ENCODE assay signal across 8 cellular contexts in the genomic region with DNA sequence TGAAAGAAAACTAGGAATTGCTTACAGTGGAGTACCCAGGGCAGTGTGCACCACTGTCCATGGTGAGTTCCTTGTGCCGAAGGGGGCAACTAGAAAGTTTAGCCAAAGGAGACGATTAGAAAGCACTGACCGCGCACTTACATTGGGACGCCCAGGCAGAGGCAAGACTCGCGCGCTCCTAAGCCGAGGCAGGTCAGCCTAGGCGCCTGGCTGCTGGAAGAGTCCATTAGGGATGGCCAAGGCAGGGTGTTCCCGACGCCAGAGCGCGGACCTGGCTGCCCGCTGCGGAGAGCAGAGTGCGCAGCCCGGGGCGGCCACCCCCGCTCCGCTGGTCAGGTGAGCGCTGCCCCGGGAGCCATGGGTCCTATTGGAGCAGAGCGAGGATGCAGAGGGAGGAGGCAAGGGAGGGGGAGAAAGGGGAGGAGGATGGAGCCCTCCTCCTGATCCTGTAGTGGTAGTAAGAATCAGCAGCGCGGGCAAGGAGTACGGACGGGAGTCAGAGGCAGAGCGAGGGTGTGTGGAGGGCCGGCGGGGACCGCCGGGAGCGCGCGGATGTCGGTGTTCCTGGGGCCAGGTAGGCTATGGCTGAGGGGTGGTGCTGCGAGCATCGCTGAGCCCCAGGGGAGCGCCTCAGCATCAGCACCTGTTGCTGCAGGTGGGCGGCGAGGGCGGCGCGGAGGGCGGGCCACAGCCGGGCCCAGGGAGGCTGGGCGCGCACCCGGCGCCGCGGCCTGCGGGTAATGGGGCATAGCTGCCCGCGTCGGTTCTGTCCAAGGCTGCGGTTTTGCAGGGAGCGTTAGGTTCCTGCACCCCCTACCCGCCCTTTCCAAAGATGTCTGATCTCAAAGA. TPM values are rescaled to one million over a fixed set of nuclear protein-coding genes. Genes with fewer than 3 reads are reported as not detected.
DNase-seq lines count a peak whose midpoint lies in the region; ATAC-seq and TF ChIP-seq lines count a peak whose summit lies in the region.

ADGRV1 (plus strand) TSS at position 454 of the 849 bp plus-strand sequence; CDS start at position 553, 99 bp downstream.

- H3K27ac ChIP-seq in SK-N-SH (ENCODE audit: low read depth in 2 of 2, low read length in 1 of 2) (peak within 1 kb of the TSS in 1 of 2 experiments; percentile 77; a peak in 2 of 4 replicates), mesodermal cell (ENCODE audit: low read depth, low read length, severe bottlenecking) (no peak within 1 kb of the TSS), transverse colon (peak within 1 kb of the TSS; percentile 27 to 53 (median 43))

- no peak for TF ChIP-seq RAD21 in Ishikawa (IDR thresholded peaks at IDR 0.05; ENCODE audit: low read depth)
- no peak for TF ChIP-seq RAD21 in SK-N-SH (IDR thresholded peaks at IDR 0.05; ENCODE audit: low read length)

- H3K4me1 ChIP-seq in SK-N-SH (ENCODE audit: control insufficient read depth in 1 of 2, insufficient read depth in 2 of 2, low read depth in 1 of 2, low read length in 1 of 2): no peaks in the 10 kb centered on the region; a peak in 2 of 4 replicates
- H3K4me1 ChIP-seq in mesodermal cell (ENCODE audit: control insufficient read depth, insufficient read depth, low read length, poor library complexity, severe bottlenecking): no peaks in the 10 kb centered on the region
- peaks cover 0 to 20% (median 11%) of the 10 kb centered on the region in 4 donors for H3K4me1 ChIP-seq in transverse colon

- peak; percentile 64 for ATAC-seq in activated CD8-positive, alpha-beta memory T cell treated with anti-CD3 and anti-CD28 coated beads, Interleukin-2, amount 10 ng/mL, durations not matched to agents 7 days and 5 days
- no peak for ATAC-seq in GM21825 (IDR thresholded peaks at IDR 0.05; ENCODE audit: unreplicated experiment)

- no peak within 1 kb of the TSS for H3K9ac ChIP-seq in SK-N-SH

- DNase-seq in activated CD8-positive, alpha-beta memory T cell treated with anti-CD3 and anti-CD28 coated beads, Interleukin-2, amount 10 ng/mL, durations not matched to agents 7 days and 5 days: no peak
- DNase-seq in activated CD8-positive, alpha-beta memory T cell treated with anti-CD3 and anti-CD28 coated beads, Interleukin-2, amount 50 U/mL, for 4 hours: no peak
- peak; percentile 96 for DNase-seq in SK-N-SH
- DNase-seq in epithelial cell of esophagus (ENCODE audit: low read depth): peak; percentile 84
- peak; percentile 89 for DNase-seq in transverse colon

- TF ChIP-seq POLR2A in transverse colon (IDR thresholded peaks at IDR 0.05): peak; percentile 62

- H3K36me3 Mint-ChIP-seq in activated CD8-positive, alpha-beta memory T cell treated with anti-CD3 and anti-CD28 coated beads, Interleukin-2, amount 10 ng/mL, durations not matched to agents 7 days and 5 days: no peaks in the 10 kb centered on the region

- TF ChIP-seq CTCF in SK-N-SH (IDR thresholded peaks at IDR 0.05) (no peak), epithelial cell of esophagus (IDR thresholded peaks at IDR 0.05; ENCODE audit: insufficient read depth, low read depth, low read length, missing control alignments) (no peak), transverse colon (IDR thresholded peaks at IDR 0.05) (no peak)

- 2% methylated on average over 36 of the region's 60 CpGs for WGBS in SK-N-SH (ENCODE audit: low lambda C conversion rate)
- WGBS in mesodermal cell (ENCODE audit: insufficient coverage in 2 of 2), 2 experiments: 1% methylated on average over 28 to 34 of the region's 60 CpGs
- 3% methylated on average over 54 of the region's 60 CpGs; no CpG with 5 or more reads in 1 of the 2 donors for WGBS in transverse colon (ENCODE audit: low coverage in 1 of 2), 2 donors

- no peaks in the 10 kb centered on the region for H3K9me3 Mint-ChIP-seq in activated CD8-positive, alpha-beta memory T cell treated with anti-CD3 and anti-CD28 coated beads, Interleukin-2, amount 10 ng/mL, durations not matched to agents 7 days and 5 days (ENCODE audit: low read depth)

- POLR2A ChIA-PET in SK-N-SH (lab: Yijun Ruan, JAX): interaction anchor here (0.9 kb wide), 1 partner anchor 8 kb away, joined by 3 read pairs; no protein-coding TSS in a partner anchor

- H3K4me1 Mint-ChIP-seq in activated CD8-positive, alpha-beta memory T cell treated with anti-CD3 and anti-CD28 coated beads, Interleukin-2, amount 10 ng/mL, durations not matched to agents 7 days and 5 days: peaks cover 12% of the 10 kb centered on the region

- H3K27me3 ChIP-seq in SK-N-SH (ENCODE audit: insufficient read depth) (peaks cover 37% of the 10 kb centered on the region), transverse colon (peaks cover 58% of the 10 kb centered on the region)

- CTCF ChIA-PET in activated CD8-positive, alpha-beta memory T cell treated with anti-CD3 and anti-CD28 coated beads, Interleukin-2, amount 10 ng/mL, durations not matched to agents 7 days and 5 days (lab: Charles Lee): interaction anchor here (1.0 kb wide), 1 partner anchor 46 kb away, joined by 3 read pairs; no protein-coding TSS in a partner anchor
- CTCF ChIA-PET in SK-N-SH (lab: Yijun Ruan, JAX): interaction anchor here (1.0 to 1.6 kb wide), 4 partner anchors 13 to 225 kb away, joined by 3 to 4 read pairs (median 4); no protein-coding TSS in a partner anchor

- H3K9me3 ChIP-seq in SK-N-SH (no peaks in the 10 kb centered on the region), mesodermal cell (ENCODE audit: control insufficient read depth, low read length) (no peaks in the 10 kb centered on the region), transverse colon (no peaks in the 10 kb centered on the region)

- in situ Hi-C loops in transverse colon (cut with MboI; ENCODE audit: low pct_ligation_motif_present in 1 of 4, low pct_unique_long_range_greater_than_20kb in 1 of 4, low sequenced_read_pairs in 3 of 4): no loop called here

- H3K27ac Mint-ChIP-seq in activated CD8-positive, alpha-beta memory T cell treated with anti-CD3 and anti-CD28 coated beads, Interleukin-2, amount 10 ng/mL, durations not matched to agents 7 days and 5 days: no peak within 1 kb of the TSS

- peak within 1 kb of the TSS; percentile 80 for H3K4me2 ChIP-seq in SK-N-SH

- H4K20me1 ChIP-seq in SK-N-SH (ENCODE audit: insufficient read depth): no peaks in the 10 kb centered on the region

- H2AFZ ChIP-seq in SK-N-SH (ENCODE audit: low read depth): peak within 1 kb of the TSS; percentile 63; the same call in 1 of the 2 replicates

- H3K79me2 ChIP-seq in SK-N-SH (ENCODE audit: insufficient read depth): no peaks in the 10 kb centered on the region

- no peaks in the 10 kb centered on the region for H3F3A ChIP-seq in SK-N-SH (replicated peaks; ENCODE audit: insufficient read depth)

- no peaks in the 10 kb centered on the region for H3K36me3 ChIP-seq in SK-N-SH (replicated peaks in 1 of 2; ENCODE audit: control insufficient read depth in 1 of 2, insufficient read depth in 2 of 2, low read length in 1 of 2)
- H3K36me3 ChIP-seq in mesodermal cell (ENCODE audit: control insufficient read depth, insufficient read depth, low read length): no peaks in the 10 kb centered on the region
- H3K36me3 ChIP-seq in transverse colon: no peaks in the 10 kb centered on the region

- H3K4me3 Mint-ChIP-seq in activated CD8-positive, alpha-beta memory T cell treated with anti-CD3 and anti-CD28 coated beads, Interleukin-2, amount 10 ng/mL, durations not matched to agents 7 days and 5 days: peak within 1 kb of the TSS; percentile 54

- peak within 1 kb of the TSS; percentile 53 to 65 for H3K4me3 ChIP-seq in SK-N-SH (ENCODE audit: low read depth in 2 of 2, low read length in 1 of 2)
- peak within 1 kb of the TSS; percentile 32 for H3K4me3 ChIP-seq in epithelial cell of esophagus (ENCODE audit: low read length)
- H3K4me3 ChIP-seq in mesodermal cell (ENCODE audit: extremely low read depth, insufficient read depth, low read length, poor library complexity, severe bottlenecking): peak within 1 kb of the TSS; percentile 67
- H3K4me3 ChIP-seq in transverse colon: peak within 1 kb of the TSS; percentile 20 to 67 (median 44)

- H3K27me3 Mint-ChIP-seq in activated CD8-positive, alpha-beta memory T cell treated with anti-CD3 and anti-CD28 coated beads, Interleukin-2, amount 10 ng/mL, durations not matched to agents 7 days and 5 days: peaks cover 79% of the 10 kb centered on the region

- intact Hi-C loops in transverse colon (cut with DNase I; ENCODE audit: low total_unique reads): no loop called here

- H3K9me2 ChIP-seq in SK-N-SH: no peaks in the 10 kb centered on the region

- peak; percentile 74 for TF ChIP-seq EP300 in Ishikawa (IDR thresholded peaks at IDR 0.05; ENCODE audit: borderline replicate concordance)
- no peak for TF ChIP-seq EP300 in SK-N-SH (IDR thresholded peaks at IDR 0.05; ENCODE audit: borderline replicate concordance in 1 of 2, low read depth in 1 of 2, low read length in 1 of 2)
- TF ChIP-seq EP300 in transverse colon (IDR thresholded peaks at IDR 0.05; ENCODE audit: low read depth): no peak

TF ChIP-seq in Ishikawa, 13 proteins besides CTCF, POLR2A, EP300 and RAD21 (continues in another document):
- peak; percentile 60; the same call in 1 of the 2 replicates for TF ChIP-seq EGR1 (IDR thresholded peaks at IDR 0.05)

TF ChIP-seq in SK-N-SH, 30 proteins besides CTCF, POLR2A, EP300 and RAD21 (continues in another document):
- no peak for TF ChIP-seq USF1 (IDR thresholded peaks at IDR 0.05; ENCODE audit: borderline replicate concordance, low read depth)
- TF ChIP-seq RFX5 (IDR thresholded peaks at IDR 0.05; ENCODE audit: low read length): peak; percentile 52; the same call in 1 of the 2 replicates
- TF ChIP-seq MXI1 (IDR thresholded peaks at IDR 0.05; ENCODE audit: low read depth, low read length): 0 out of 2 replicates have a peak, but pooled peaks have one; percentile 20

RNA-seq across cellular contexts. Expression of gene ADGRV1, which starts in this region (rescaled TPM):
- total RNA-seq in activated CD8-positive, alpha-beta memory T cell treated with anti-CD3 and anti-CD28 coated beads, Interleukin-2, amount 10 ng/mL, durations not matched to agents 7 days and 5 days: under 1 TPM in 1 of 2 experiments, not detected in 1; 0.18 TPM
- polyA plus RNA-seq in SK-N-SH (2012; rRNA removed): 0.23 and 0.49 TPM in 2 replicates
- 0.35 and 0.41 TPM in 2 replicates for polyA plus RNA-seq in SK-N-SH (2012; cell fraction: cytosol; rRNA removed)
- polyA plus RNA-seq in SK-N-SH (2012; cell fraction: nucleus; rRNA removed): 0.35 and 0.38 TPM in 2 replicates
- polyA plus RNA-seq in mesodermal cell (2013, experiment 1 of 2): 14.8 TPM
- 10.0 TPM for polyA plus RNA-seq in mesodermal cell (2013, experiment 2 of 2)
- 10 to 100 TPM in 2 of 4 donors, 1 to 10 TPM in 2; 6.0 to 37.0 (median 10.6) TPM for total RNA-seq in transverse colon

Comparison
In these comparisons a context has a peak if more than half of its experiments do, and no peak if none do; other contexts are left out.
1. RNA of gene ADGRV1 (total RNA-seq): 6.0 to 37.0 TPM in transverse colon; 0.18 TPM in activated CD8-positive, alpha-beta memory T cell treated with anti-CD3 and anti-CD28 coated beads, Interleukin-2, amount 10 ng/mL, durations not matched to agents 7 days and 5 days; every median in the first group is over 4 times any median in the second.
2. Peak in ATAC-seq in activated CD8-positive, alpha-beta memory T cell treated with anti-CD3 and anti-CD28 coated beads, Interleukin-2, amount 10 ng/mL, durations not matched to agents 7 days and 5 days; RNA of the gene not detected or under 1 TPM.
3. Peak in DNase-seq, H3K4me3 ChIP-seq and H3K4me2 ChIP-seq in SK-N-SH; RNA of the gene not detected or under 1 TPM.
4. DNase-seq: peak in epithelial cell of esophagus (single experiment) and transverse colon (single experiment); none in activated CD8-positive, alpha-beta memory T cell treated with anti-CD3 and anti-CD28 coated beads, Interleukin-2, amount 10 ng/mL, durations not matched to agents 7 days and 5 days (single experiment) and activated CD8-positive, alpha-beta memory T cell treated with anti-CD3 and anti-CD28 coated beads, Interleukin-2, amount 50 U/mL, for 4 hours (single experiment).
5. Peak in every context shown above with its lines, with median percentiles within 50 percentile points of each other: H3K4me3 ChIP-seq.